7 cellular contexts compared by ENCODE assay signal in the genomic region with DNA sequence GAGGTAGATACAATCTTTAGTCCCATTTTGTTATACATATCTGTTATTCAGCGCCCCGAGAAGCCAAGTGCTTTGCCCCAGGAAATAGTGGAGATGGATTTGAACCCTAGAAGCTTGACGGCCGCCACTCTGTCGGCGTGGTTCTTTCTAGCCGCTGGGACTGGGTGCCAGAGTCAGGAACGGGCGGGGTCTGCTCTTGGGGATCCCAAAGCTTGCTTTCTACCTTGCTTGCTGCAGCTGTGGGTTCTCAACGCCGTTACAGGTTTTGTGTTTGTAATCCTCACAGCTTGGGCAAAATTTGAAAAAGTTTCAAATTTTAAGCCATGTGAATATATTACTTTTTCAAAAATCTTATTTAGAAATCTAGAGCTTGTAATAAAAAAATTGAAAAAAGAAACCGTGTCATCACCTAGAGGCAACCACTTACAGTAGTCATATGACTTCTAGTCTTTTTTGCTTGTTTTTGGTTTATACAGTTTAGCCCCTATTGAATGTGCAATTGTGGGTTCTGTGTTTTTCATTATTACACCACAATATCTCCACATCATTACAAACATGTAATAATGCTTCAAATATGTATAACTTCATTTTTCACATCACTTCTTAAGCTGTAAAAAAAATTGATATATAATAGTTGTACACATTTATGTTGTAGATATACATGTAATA.
DNase-seq lines count a peak whose midpoint lies in the region; ATAC-seq and TF ChIP-seq lines count a peak whose summit lies in the region.

No MANE protein-coding gene starts in this region.

- H3K9me3 ChIP-seq in effector memory CD4-positive, alpha-beta T cell (ENCODE audit: control insufficient read depth, low read length) = no peaks in the 10 kb centered on the region
- H3K9me3 ChIP-seq in mucosa of rectum (ENCODE audit: control insufficient read depth in 2 of 2, low read length in 2 of 2) (no peaks in the 10 kb centered on the region), tibial artery (no peaks in the 10 kb centered on the region)

- H3K9ac ChIP-seq in mucosa of rectum (ENCODE audit: low read depth in 1 of 2, low read length in 2 of 2) = peak overlapping the region; percentile 76 to 93

- ATAC-seq in GM18502 (IDR thresholded peaks at IDR 0.05; ENCODE audit: poor library complexity, unreplicated experiment) (peak; percentile 18), HG03280 (IDR thresholded peaks at IDR 0.05; ENCODE audit: unreplicated experiment) (peak; percentile 11)

- peaks cover 25% of the 10 kb centered on the region for H3K4me1 ChIP-seq in effector memory CD4-positive, alpha-beta T cell (ENCODE audit: control insufficient read depth, insufficient read depth, low read length, poor library complexity, severe bottlenecking)
- peaks cover 8 to 16% of the 10 kb centered on the region in 2 donors for H3K4me1 ChIP-seq in mucosa of rectum (ENCODE audit: control insufficient read depth in 2 of 2, insufficient read depth in 2 of 2, low read length in 2 of 2)
- peaks cover 0 to 60% (median 17%) of the 10 kb centered on the region in 4 donors for H3K4me1 ChIP-seq in tibial artery

- DNase-seq in T-helper 9 cell (peak; percentile 16), tibial artery (peak in 1 of 2 donors; percentile 28), ecto neural progenitor cell (ENCODE audit: low spot score) (no peak)
- DNase-seq in effector memory CD4-positive, alpha-beta T cell = peak in 1 of 3 donors; percentile 11

- H3K4me3 ChIP-seq in effector memory CD4-positive, alpha-beta T cell (ENCODE audit: insufficient read depth, low read depth, low read length, poor library complexity, severe bottlenecking) = peak overlapping the region; percentile 96
- peak overlapping the region; percentile 88 to 96 for H3K4me3 ChIP-seq in mucosa of rectum (ENCODE audit: low read length in 2 of 2)
- H3K4me3 ChIP-seq in tibial artery = peak overlapping the region; percentile 78 to 86

- no peak for TF ChIP-seq CTCF in tibial artery (IDR thresholded peaks at IDR 0.05)

- H3K36me3 ChIP-seq in effector memory CD4-positive, alpha-beta T cell (ENCODE audit: control insufficient read depth, insufficient read depth, low read length) = no peaks in the 10 kb centered on the region
- H3K36me3 ChIP-seq in mucosa of rectum (ENCODE audit: control insufficient read depth in 2 of 2, insufficient read depth in 2 of 2, low read length in 2 of 2) (no peaks in the 10 kb centered on the region), tibial artery (peaks cover 0 to 10% (median 9%) of the 10 kb centered on the region in 3 donors)

- intact Hi-C loops in tibial artery (cut with DNase I; ENCODE audit: low total_unique reads) = no loop called here

- H3K27ac ChIP-seq in effector memory CD4-positive, alpha-beta T cell (ENCODE audit: insufficient read depth, low read length, poor library complexity, severe bottlenecking) = peak overlapping the region; percentile 77
- H3K27ac ChIP-seq in mucosa of rectum (ENCODE audit: low read depth in 2 of 2, low read length in 2 of 2) (peak overlapping the region; percentile 97), tibial artery (peak overlapping the region; percentile 95 to 96)

- H3K27me3 ChIP-seq in effector memory CD4-positive, alpha-beta T cell (replicated peaks; ENCODE audit: control insufficient read depth, insufficient read depth, low read length, poor library complexity, severe bottlenecking) = no peaks in the 10 kb centered on the region
- no peaks in the 10 kb centered on the region for H3K27me3 ChIP-seq in mucosa of rectum (ENCODE audit: control insufficient read depth in 2 of 2, insufficient read depth in 2 of 2, low read length in 2 of 2)
- H3K27me3 ChIP-seq in tibial artery = no peaks in the 10 kb centered on the region
